In genomic region chr11:121038642-121039409, GRCh38 we compare ENCODE assay signal across 11 cellular contexts.
"Had no signal": no experiment of that assay in that cellular context is flagged by ENCODE, and none has a peak within 500 bp of the region (broad histone marks: within the 10 kb centered on the region; RNA-seq: fewer than 3 reads in every experiment).

No MANE protein-coding gene starts in this region.

- H3K36me3 Mint-ChIP-seq: natural killer cell treated with Interleukin-12 subunit alpha and Interleukin-12 subunit beta and Interleukin-15 and Interleukin-18, amount 100 ng/mL, for 72 hours had no signal

- H3K4me1 ChIP-seq: vagina had no signal

- H3K27ac Mint-ChIP-seq: activated CD4-positive, alpha-beta memory T cell treated with anti-CD3 and anti-CD28 coated beads, Interleukin-2, amount 10 ng/mL, durations not matched to agents 7 days and 5 days; natural killer cell treated with Interleukin-12 subunit alpha and Interleukin-12 subunit beta and Interleukin-15 and Interleukin-18, amount 100 ng/mL, for 72 hours had no signal

- H3K27me3 ChIP-seq: stomach, vagina had no signal

- ATAC-seq: esophagus mucosa; natural killer cell treated with Interleukin-12 subunit alpha and Interleukin-12 subunit beta and Interleukin-15 and Interleukin-18, amount 100 ng/mL, for 72 hours had no signal

- H3K4me3 ChIP-seq: stomach, thoracic aorta, vagina had no signal

- H3K27me3 Mint-ChIP-seq: natural killer cell treated with Interleukin-12 subunit alpha and Interleukin-12 subunit beta and Interleukin-15 and Interleukin-18, amount 100 ng/mL, for 72 hours had no signal

- H3K27ac ChIP-seq: stomach, thoracic aorta, vagina had no signal

- H3K4me3 Mint-ChIP-seq: activated CD4-positive, alpha-beta memory T cell treated with anti-CD3 and anti-CD28 coated beads, Interleukin-2, amount 10 ng/mL, durations not matched to agents 7 days and 5 days; natural killer cell treated with Interleukin-12 subunit alpha and Interleukin-12 subunit beta and Interleukin-15 and Interleukin-18, amount 100 ng/mL, for 72 hours had no signal

- H3K36me3 ChIP-seq: stomach, thoracic aorta, vagina had no signal

- H3K9me3 ChIP-seq: stomach, thoracic aorta, vagina had no signal

- DNase-seq: activated CD4-positive, alpha-beta memory T cell treated with anti-CD3 and anti-CD28 coated beads, Interleukin-2, amount 10 ng/mL, durations not matched to agents 7 days and 5 days; activated CD4-positive, alpha-beta T cell treated with anti-CD3 and anti-CD28 coated beads for 1 hour; aorta; hypothalamus; stimulated activated CD4-positive, alpha-beta T cell treated with anti-CD3 and anti-CD28 coated beads, Interleukin-4, amount 100 ng/mL, for 1 hour; stomach had no signal

- H3K9me3 Mint-ChIP-seq: activated CD4-positive, alpha-beta memory T cell treated with anti-CD3 and anti-CD28 coated beads, Interleukin-2, amount 10 ng/mL, durations not matched to agents 7 days and 5 days; natural killer cell treated with Interleukin-12 subunit alpha and Interleukin-12 subunit beta and Interleukin-15 and Interleukin-18, amount 100 ng/mL, for 72 hours had no signal

- FAIRE-seq: bronchial epithelial cell had no signal
